1 cellular context compared by ENCODE assay signal in genomic region chr6:7911345-7911725, GRCh38.
TF ChIP-seq lines count a peak whose summit lies in the region.

No MANE protein-coding gene starts in this region.

TF ChIP-seq in IMR-90, 13 proteins besides CTCF, POLR2A, EP300 and RAD21 (continued from another document):
- TF ChIP-seq BHLHE40 (IDR thresholded peaks at IDR 0.05; ENCODE audit: low read depth, low read length): no peak
- TF ChIP-seq RCOR1 (IDR thresholded peaks at IDR 0.05; ENCODE audit: insufficient replicate concordance, low read length): no peak
